Comparison of ENCODE assay signal across 30 cellular contexts in the genomic region with DNA sequence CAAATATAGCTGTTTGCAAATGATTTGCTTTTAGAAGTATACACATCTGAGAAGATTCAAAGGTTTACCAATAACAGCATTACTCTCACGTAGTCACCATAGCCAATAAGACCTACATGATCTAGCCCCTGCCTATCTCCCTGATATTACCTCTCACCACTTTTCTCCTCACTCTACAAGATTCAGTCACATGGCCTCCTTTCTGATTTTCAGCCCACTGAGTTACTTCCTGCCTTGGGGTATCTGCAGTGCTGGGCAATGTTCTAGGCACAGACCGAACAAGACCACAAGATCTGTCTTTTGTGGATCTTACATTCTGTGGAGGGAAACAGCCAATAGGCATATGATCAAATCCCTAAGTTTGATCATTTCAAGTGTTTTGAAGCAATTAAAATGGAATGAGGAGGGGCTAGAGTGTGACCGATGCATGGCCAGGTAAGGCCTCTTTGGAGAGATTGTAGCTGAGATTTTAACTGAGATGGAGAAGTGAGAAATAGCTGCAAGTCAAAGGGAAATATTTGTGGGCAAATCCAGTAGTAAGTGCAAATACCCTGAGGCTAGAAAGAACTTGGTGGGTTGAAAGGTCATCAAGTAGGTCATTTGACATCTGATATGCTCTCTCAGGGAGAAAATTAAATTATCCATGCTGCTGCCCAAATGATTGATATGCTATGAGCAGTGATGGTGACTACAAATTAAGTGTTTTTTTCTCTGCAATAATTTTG. TPM values are rescaled to one million over a fixed set of nuclear protein-coding genes. Genes with fewer than 3 reads are reported as not detected.
DNase-seq lines count a peak whose midpoint lies in the region; ATAC-seq and TF ChIP-seq lines count a peak whose summit lies in the region.
"Had no signal": no experiment of that assay in that cellular context is flagged by ENCODE, and none has a peak within 500 bp of the region (broad histone marks: within the 10 kb centered on the region; RNA-seq: fewer than 3 reads in every experiment).

No MANE protein-coding gene starts in this region.

- intact Hi-C loops in testis (cut with DNase I; ENCODE audit: low total_unique reads): no loop called here

- H3K27ac Mint-ChIP-seq in stimulated activated memory B cell treated with anti-CD40 and anti-IgM and Interleukin-4, amounts not matched to agents 10 μg/mL and 1 μg/mL and 100 μg/mL, for 72 hours: no peak overlapping the region
- H3K27ac Mint-ChIP-seq in osteocyte (ENCODE audit: unreplicated experiment): no peak overlapping the region
- H3K27ac Mint-ChIP-seq: activated CD4-positive, alpha-beta T cell treated with anti-CD3 and anti-CD28 coated beads for 36 hours had no signal

- H3K9me3 ChIP-seq in testis: no peaks in the 10 kb centered on the region
- H3K9me3 ChIP-seq: BE2C, pancreas, transverse colon had no signal

- no peak for TF ChIP-seq POLR2A in testis (IDR thresholded peaks at IDR 0.05)

- no peak overlapping the region for H3K4me3 ChIP-seq in testis
- H3K4me3 ChIP-seq: lung, pancreas, PC-9, skin epidermis, transverse colon had no signal

- no peak overlapping the region for H3K27ac ChIP-seq in testis
- H3K27ac ChIP-seq: pancreas, PC-9, skin epidermis, transverse colon had no signal

- H3K36me3 ChIP-seq in testis (ENCODE audit: low read depth, missing control alignments): no peaks in the 10 kb centered on the region
- H3K36me3 ChIP-seq: BE2C, pancreas, transverse colon had no signal

- DNase-seq in NCI-H524 treated with DMSO at 0.1 percent for 48 hours (lab: John Stamatoyannopoulos, UW): no peak
- DNase-seq in testis: no peak
- no peak for DNase-seq in osteocyte (ENCODE audit: extremely low spot score, unreplicated experiment)
- DNase-seq: ACHN; activated CD4-positive, alpha-beta T cell treated with anti-CD3 and anti-CD28 coated beads for 36 hours; activated effector memory CD4-positive, alpha-beta T cell treated with anti-CD3 and anti-CD28 coated beads, Interleukin-2, amount 50 U/mL, for 16 hours; activated T-cell treated with anti-CD3 and anti-CD28 coated beads, Interleukin-2, amount 50 U/mL, for 1 hour; BE2C; caudate nucleus; cortex of kidney; DMS153; foreskin fibroblast; NCI-H1048; NCI-H1694 treated with DMSO at 0.1 percent for 48 hours; NK-92 treated with Interleukin-12 subunit alpha and Interleukin-12 subunit beta, amount 100 ng/mL, for 24 hours; pancreas; retina; stimulated activated CD4-positive, alpha-beta T cell treated with anti-CD3 and anti-CD28 coated beads, Interleukin-1b, Interleukin-23, amount 100 ng/mL, for 48 hours; stimulated activated CD8-positive, alpha-beta memory T cell treated with anti-CD3 and anti-CD28 coated beads, Interleukin-4, amount 100 ng/mL, for 48 hours; transverse colon had no signal

- H3K4me1 ChIP-seq in testis: no peaks in the 10 kb centered on the region
- H3K4me1 ChIP-seq: BE2C, pancreas, transverse colon had no signal

- 95 to 97% methylated on average over 3 of the region's 3 CpGs for WGBS in testis, 2 donors

- peaks cover 7% of the 10 kb centered on the region for H3K36me3 Mint-ChIP-seq in stimulated activated memory B cell treated with anti-CD40 and anti-IgM and Interleukin-4, amounts not matched to agents 10 μg/mL and 1 μg/mL and 100 μg/mL, for 72 hours
- no peaks in the 10 kb centered on the region for H3K36me3 Mint-ChIP-seq in osteocyte (ENCODE audit: unreplicated experiment)

- H3K4me1 Mint-ChIP-seq in stimulated activated memory B cell treated with anti-CD40 and anti-IgM and Interleukin-4, amounts not matched to agents 10 μg/mL and 1 μg/mL and 100 μg/mL, for 72 hours: no peaks in the 10 kb centered on the region
- no peaks in the 10 kb centered on the region for H3K4me1 Mint-ChIP-seq in osteocyte (ENCODE audit: unreplicated experiment)
- H3K4me1 Mint-ChIP-seq: activated CD4-positive, alpha-beta T cell treated with anti-CD3 and anti-CD28 coated beads for 36 hours had no signal

- no peak overlapping the region for H3K4me3 Mint-ChIP-seq in stimulated activated memory B cell treated with anti-CD40 and anti-IgM and Interleukin-4, amounts not matched to agents 10 μg/mL and 1 μg/mL and 100 μg/mL, for 72 hours
- no peak overlapping the region for H3K4me3 Mint-ChIP-seq in osteocyte (ENCODE audit: unreplicated experiment)
- H3K4me3 Mint-ChIP-seq: activated CD4-positive, alpha-beta T cell treated with anti-CD3 and anti-CD28 coated beads for 36 hours had no signal

- no peaks in the 10 kb centered on the region for H3K27me3 ChIP-seq in testis
- H3K27me3 ChIP-seq: BE2C, pancreas, transverse colon had no signal

- ATAC-seq in GM18511 (IDR thresholded peaks at IDR 0.05; ENCODE audit: unreplicated experiment) (peak; percentile 48), GM21529 (IDR thresholded peaks at IDR 0.05; ENCODE audit: unreplicated experiment) (peak; percentile 65), HG03442 (IDR thresholded peaks at IDR 0.05; ENCODE audit: unreplicated experiment) (peak; percentile 51), GM18870 (IDR thresholded peaks at IDR 0.05; ENCODE audit: unreplicated experiment) (no peak)
- ATAC-seq in stimulated activated memory B cell treated with anti-CD40 and anti-IgM and Interleukin-4, amounts not matched to agents 10 μg/mL and 1 μg/mL and 100 μg/mL, for 72 hours: peak; percentile 55
- ATAC-seq: activated CD4-positive, alpha-beta T cell treated with anti-CD3 and anti-CD28 coated beads for 36 hours; esophagus mucosa; pancreas; Right ventricle myocardium inferior had no signal

- no peak for TF ChIP-seq CTCF in testis (IDR thresholded peaks at IDR 0.05)
- TF ChIP-seq CTCF in osteocyte (IDR thresholded peaks at IDR 0.05): no peak

- peaks cover 10% of the 10 kb centered on the region for H3K27me3 Mint-ChIP-seq in stimulated activated memory B cell treated with anti-CD40 and anti-IgM and Interleukin-4, amounts not matched to agents 10 μg/mL and 1 μg/mL and 100 μg/mL, for 72 hours
- H3K27me3 Mint-ChIP-seq in osteocyte (ENCODE audit: unreplicated experiment): peaks cover 7% of the 10 kb centered on the region

- H3K9me3 Mint-ChIP-seq in stimulated activated memory B cell treated with anti-CD40 and anti-IgM and Interleukin-4, amounts not matched to agents 10 μg/mL and 1 μg/mL and 100 μg/mL, for 72 hours: peaks cover 9% of the 10 kb centered on the region
- H3K9me3 Mint-ChIP-seq in osteocyte (ENCODE audit: unreplicated experiment): no peaks in the 10 kb centered on the region

RNA-seq across cellular contexts. Expression of a gene that starts 43.1 kb away (rescaled TPM):
- total RNA-seq in testis (10 to 100 TPM; 21.8 to 25.1 TPM), osteocyte (21.6 and 21.7 TPM in 2 replicates)
- polyA plus RNA-seq in testis (ENCODE audit: insufficient read depth, low read depth, low replicate concordance): 33.9 TPM
